20 cellular contexts compared by ENCODE assay signal in genomic region chr3:197611255-197611654, GRCh38. TPM values are rescaled to one million over a fixed set of nuclear protein-coding genes. Genes with fewer than 3 reads are reported as not detected.
DNase-seq lines count a peak whose midpoint lies in the region; ATAC-seq and TF ChIP-seq lines count a peak whose summit lies in the region.
"Had no signal": no experiment of that assay in that cellular context is flagged by ENCODE, and none has a peak within 500 bp of the region (broad histone marks: within the 10 kb centered on the region; RNA-seq: fewer than 3 reads in every experiment).

No MANE protein-coding gene starts in this region.

- H3K4me1 ChIP-seq in CD4-positive, alpha-beta memory T cell (ENCODE audit: insufficient read depth, low read length), result peaks cover 23% of the 10 kb centered on the region

- H3K27me3 Mint-ChIP-seq in activated T-cell treated with anti-CD3 and anti-CD28 coated beads, Interleukin-2, amount 50 U/mL, for 72 hours (ENCODE audit: low read depth), result no peaks in the 10 kb centered on the region
- H3K27me3 Mint-ChIP-seq in activated T-cell treated with anti-CD3 and anti-CD28 coated beads, Interleukin-2, amount 50 U/mL, for 4 hours (ENCODE audit: low read depth), result no peaks in the 10 kb centered on the region
- no peaks in the 10 kb centered on the region for H3K27me3 Mint-ChIP-seq in CD4-positive, alpha-beta memory T cell
- no peaks in the 10 kb centered on the region for H3K27me3 Mint-ChIP-seq in activated CD8-positive, alpha-beta T cell treated with anti-CD3 and anti-CD28 coated beads for 36 hours
- H3K27me3 Mint-ChIP-seq in naive thymus-derived CD8-positive, alpha-beta T cell, result no peaks in the 10 kb centered on the region
- H3K27me3 Mint-ChIP-seq: IgD-negative memory B cell had no signal

- no peak overlapping the region for H3K27ac ChIP-seq in CD4-positive, alpha-beta memory T cell (ENCODE audit: low read depth, low read length)
- H3K27ac ChIP-seq in RWPE1, result no peak overlapping the region

- H3K4me3 Mint-ChIP-seq in activated T-cell treated with anti-CD3 and anti-CD28 coated beads, Interleukin-2, amount 50 U/mL, for 72 hours, result peak overlapping the region in 1 of 2 donors; percentile 17
- no peak overlapping the region for H3K4me3 Mint-ChIP-seq in activated T-cell treated with anti-CD3 and anti-CD28 coated beads, Interleukin-2, amount 50 U/mL, for 4 hours
- H3K4me3 Mint-ChIP-seq in CD4-positive, alpha-beta memory T cell, result peak overlapping the region in 2 of 8 donors; percentile 15 to 16
- H3K4me3 Mint-ChIP-seq in activated CD8-positive, alpha-beta T cell treated with anti-CD3 and anti-CD28 coated beads for 36 hours, result no peak overlapping the region
- peak overlapping the region in 2 of 10 donors; percentile 22 to 31 for H3K4me3 Mint-ChIP-seq in naive thymus-derived CD8-positive, alpha-beta T cell
- H3K4me3 Mint-ChIP-seq: IgD-negative memory B cell had no signal

- peaks cover 35% of the 10 kb centered on the region for H3K36me3 ChIP-seq in CD4-positive, alpha-beta memory T cell (ENCODE audit: insufficient read depth, low read length)

- H3K4me3 ChIP-seq in CD4-positive, alpha-beta memory T cell (ENCODE audit: low read length in 2 of 2), result no peak overlapping the region

- POLR2A ChIA-PET in CD4-positive, alpha-beta memory T cell (lab: Charles Lee; ENCODE audit: partially characterized antibody), result no interaction called here
- POLR2A ChIA-PET in activated CD8-positive, alpha-beta T cell treated with anti-CD3 and anti-CD28 coated beads for 36 hours (lab: Charles Lee), result interaction anchor here (0.7 to 1.1 kb wide), 4 partner anchors 10 to 25 kb away, joined by 3 read pairs; no protein-coding TSS in a partner anchor
- POLR2A ChIA-PET in naive thymus-derived CD8-positive, alpha-beta T cell (lab: Charles Lee), result interaction anchor here (0.7 kb wide), 1 partner anchor 487 kb away, joined by 3 read pairs; no protein-coding TSS in a partner anchor
- POLR2A ChIA-PET in RWPE1 (lab: Yijun Ruan, JAX; ENCODE audit: low non-redundant PET), result no interaction called here

- no peak for ATAC-seq in activated T-cell treated with anti-CD3 and anti-CD28 coated beads, Interleukin-2, amount 50 U/mL, for 72 hours (replicated peaks in 1 of 2)
- ATAC-seq in activated T-cell treated with anti-CD3 and anti-CD28 coated beads, Interleukin-2, amount 50 U/mL, for 4 hours, result no peak
- ATAC-seq in activated CD8-positive, alpha-beta T cell treated with anti-CD3 and anti-CD28 coated beads for 36 hours, result no peak
- ATAC-seq in naive thymus-derived CD8-positive, alpha-beta T cell, result no peak

- peaks cover 7 to 8% of the 10 kb centered on the region in 2 donors for H3K9me3 Mint-ChIP-seq in activated T-cell treated with anti-CD3 and anti-CD28 coated beads, Interleukin-2, amount 50 U/mL, for 72 hours
- H3K9me3 Mint-ChIP-seq in activated T-cell treated with anti-CD3 and anti-CD28 coated beads, Interleukin-2, amount 50 U/mL, for 4 hours, result peaks cover 10% of the 10 kb centered on the region
- peaks cover 0 to 19% (median 9%) of the 10 kb centered on the region in 8 donors for H3K9me3 Mint-ChIP-seq in CD4-positive, alpha-beta memory T cell
- H3K9me3 Mint-ChIP-seq in activated CD8-positive, alpha-beta T cell treated with anti-CD3 and anti-CD28 coated beads for 36 hours, result peaks cover 17% of the 10 kb centered on the region
- peaks cover 0 to 20% (median 2%) of the 10 kb centered on the region in 9 donors for H3K9me3 Mint-ChIP-seq in naive thymus-derived CD8-positive, alpha-beta T cell

- peaks cover 35 to 53% of the 10 kb centered on the region in 2 donors for H3K36me3 Mint-ChIP-seq in activated T-cell treated with anti-CD3 and anti-CD28 coated beads, Interleukin-2, amount 50 U/mL, for 72 hours (ENCODE audit: insufficient read depth in 2 of 2)
- peaks cover 47% of the 10 kb centered on the region for H3K36me3 Mint-ChIP-seq in activated T-cell treated with anti-CD3 and anti-CD28 coated beads, Interleukin-2, amount 50 U/mL, for 4 hours (ENCODE audit: insufficient read depth)
- H3K36me3 Mint-ChIP-seq in CD4-positive, alpha-beta memory T cell, result peaks cover 55 to 61% of the 10 kb centered on the region in 2 donors
- H3K36me3 Mint-ChIP-seq in activated CD8-positive, alpha-beta T cell treated with anti-CD3 and anti-CD28 coated beads for 36 hours (ENCODE audit: low read depth), result peaks cover 63% of the 10 kb centered on the region
- H3K36me3 Mint-ChIP-seq in naive thymus-derived CD8-positive, alpha-beta T cell, result peaks cover 21 to 75% (median 41%) of the 10 kb centered on the region in 3 donors

- H3K27me3 ChIP-seq in CD4-positive, alpha-beta memory T cell (ENCODE audit: insufficient read depth, low read length), result no peaks in the 10 kb centered on the region

- no peak for DNase-seq in activated T-cell treated with anti-CD3 and anti-CD28 coated beads, Interleukin-2, amount 50 U/mL, for 72 hours
- no peak for DNase-seq in activated T-cell treated with anti-CD3 and anti-CD28 coated beads, Interleukin-2, amount 50 U/mL, for 4 hours
- DNase-seq in CD4-positive, alpha-beta memory T cell, result no peak
- DNase-seq in activated CD8-positive, alpha-beta T cell treated with anti-CD3 and anti-CD28 coated beads for 36 hours, result no peak
- no peak for DNase-seq in naive thymus-derived CD8-positive, alpha-beta T cell
- DNase-seq in RWPE1 (ENCODE audit: low spot score), result no peak
- no peak for DNase-seq in HUDEP-2 (lab: John Stamatoyannopoulos, UW; ENCODE audit: unreplicated experiment in 76 of 76)
- DNase-seq: DMS 273 treated with DMSO at 0.1 percent for 48 hours, DMS79 treated with DMSO at 0.1 percent for 48 hours, GF-D8, HCEC 1CT, NCI-H1092, NCI-H1417 treated with DMSO at 0.1 percent for 48 hours, NCI-H1694 treated with DMSO at 0.1 percent for 48 hours, NCI-H2081, NCI-H2227 treated with DMSO at 0.1 percent for 48 hours, NCI-H69, SHP77 treated with DMSO at 0.1 percent for 48 hours had no signal

- no peak for TF ChIP-seq CTCF in activated CD8-positive, alpha-beta T cell treated with anti-CD3 and anti-CD28 coated beads for 36 hours (IDR thresholded peaks at IDR 0.05)
- no peak for TF ChIP-seq CTCF in RWPE1 (conservative IDR thresholded peaks at IDR 0.05; ENCODE audit: low read depth)

- H3K4me1 Mint-ChIP-seq in activated T-cell treated with anti-CD3 and anti-CD28 coated beads, Interleukin-2, amount 50 U/mL, for 72 hours (ENCODE audit: low read depth), result peaks cover 14% of the 10 kb centered on the region
- peaks cover 17% of the 10 kb centered on the region for H3K4me1 Mint-ChIP-seq in activated T-cell treated with anti-CD3 and anti-CD28 coated beads, Interleukin-2, amount 50 U/mL, for 4 hours (ENCODE audit: low read depth)
- peaks cover 13 to 37% (median 24%) of the 10 kb centered on the region in 4 donors for H3K4me1 Mint-ChIP-seq in CD4-positive, alpha-beta memory T cell
- peaks cover 25% of the 10 kb centered on the region for H3K4me1 Mint-ChIP-seq in activated CD8-positive, alpha-beta T cell treated with anti-CD3 and anti-CD28 coated beads for 36 hours (ENCODE audit: low read depth)
- H3K4me1 Mint-ChIP-seq in naive thymus-derived CD8-positive, alpha-beta T cell, result peaks cover 15 to 35% (median 18%) of the 10 kb centered on the region in 4 donors

- no peaks in the 10 kb centered on the region for H3K9me3 ChIP-seq in CD4-positive, alpha-beta memory T cell (ENCODE audit: control insufficient read depth in 1 of 2, low read length in 2 of 2)

- H3K27ac Mint-ChIP-seq in activated T-cell treated with anti-CD3 and anti-CD28 coated beads, Interleukin-2, amount 50 U/mL, for 72 hours, result peak overlapping the region; percentile 80
- peak overlapping the region in 6 of 7 donors; percentile 26 to 85 (median 52) for H3K27ac Mint-ChIP-seq in CD4-positive, alpha-beta memory T cell
- H3K27ac Mint-ChIP-seq in activated CD8-positive, alpha-beta T cell treated with anti-CD3 and anti-CD28 coated beads for 36 hours, result peak overlapping the region; percentile 74
- peak overlapping the region; percentile 40 to 90 (median 82) for H3K27ac Mint-ChIP-seq in naive thymus-derived CD8-positive, alpha-beta T cell
- H3K27ac Mint-ChIP-seq: IgD-negative memory B cell had no signal

- intact Hi-C loops in CD4-positive, alpha-beta memory T cell (cut with micrococcal nuclease), result no loop called here
- intact Hi-C loops in activated CD8-positive, alpha-beta T cell treated with anti-CD3 and anti-CD28 coated beads for 36 hours (cut with micrococcal nuclease), result no loop called here

- CTCF ChIA-PET in CD4-positive, alpha-beta memory T cell (lab: Charles Lee; ENCODE audit: partially characterized antibody), result interaction anchor here (8.8 kb wide), 1 partner anchor 12 kb away, joined by 64 read pairs; no protein-coding TSS in a partner anchor
- CTCF ChIA-PET in activated CD8-positive, alpha-beta T cell treated with anti-CD3 and anti-CD28 coated beads for 36 hours (lab: Charles Lee), result interaction anchor here (8.1 kb wide), 1 partner anchor 12 kb away, joined by 96 read pairs; no protein-coding TSS in a partner anchor
- CTCF ChIA-PET in RWPE1 (lab: Yijun Ruan, JAX), result interaction anchor here (0.6 to 3.1 kb wide), 2 partner anchors 12 to 103 kb away, joined by 3 to 20 read pairs; no protein-coding TSS in a partner anchor

RNA-seq across cellular contexts. Expression of gene BDH1, which starts 55.5 kb away (rescaled TPM):
- total RNA-seq in activated T-cell treated with anti-CD3 and anti-CD28 coated beads, Interleukin-2, amount 50 U/mL, for 72 hours, result 10 to 100 TPM; 76.9 to 92.5 TPM
- 10 to 100 TPM; 70.7 to 83.8 (median 79.9) TPM for total RNA-seq in activated T-cell treated with anti-CD3 and anti-CD28 coated beads, Interleukin-2, amount 50 U/mL, for 4 hours
- total RNA-seq in CD4-positive, alpha-beta memory T cell, result 10 to 100 TPM; 60.9 to 61.1 TPM
- 10 to 100 TPM; 22.3 to 25.2 TPM for polyA plus RNA-seq in CD4-positive, alpha-beta memory T cell
- 100 to 1,000 TPM; 118 to 126 TPM for total RNA-seq in activated CD8-positive, alpha-beta T cell treated with anti-CD3 and anti-CD28 coated beads for 36 hours
- total RNA-seq in naive thymus-derived CD8-positive, alpha-beta T cell, result 10 to 100 TPM; 77.7 to 79.0 TPM
- polyA plus RNA-seq in naive thymus-derived CD8-positive, alpha-beta T cell, result 10 to 100 TPM; 19.1 to 30.9 (median 26.6) TPM
- total RNA-seq: A172 had no signal

Comparison
In these comparisons a context has a peak if more than half of its experiments do, and no peak if none do; other contexts are left out.
1. POLR2A ChIA-PET loops: an anchor here in activated CD8-positive, alpha-beta T cell treated with anti-CD3 and anti-CD28 coated beads for 36 hours (0.7 to 1.1 kb wide) and naive thymus-derived CD8-positive, alpha-beta T cell (0.7 kb wide); none called in CD4-positive, alpha-beta memory T cell and RWPE1.